8 cellular contexts compared by ENCODE assay signal in genomic region chr4:89299153-89299789, GRCh38. TPM values are rescaled to one million over a fixed set of nuclear protein-coding genes. Genes with fewer than 3 reads are reported as not detected.
DNase-seq lines count a peak whose midpoint lies in the region; ATAC-seq, FAIRE-seq and TF ChIP-seq lines count a peak whose summit lies in the region.

No MANE protein-coding gene starts in this region.

- H3K27ac Mint-ChIP-seq in naive thymus-derived CD4-positive, alpha-beta T cell, result peak overlapping the region; percentile 92 to 99 (median 98)

- POLR2A ChIA-PET in naive thymus-derived CD4-positive, alpha-beta T cell (lab: Charles Lee), result interaction anchor here (0.6 to 4.0 kb wide), 15 partner anchors 9 to 49 kb away, joined by 3 to 28 read pairs (median 4); partner anchors contain the start of gene GPRIN3

- no peaks in the 10 kb centered on the region for H3K9me3 ChIP-seq in body of pancreas
- H3K9me3 ChIP-seq in naive thymus-derived CD4-positive, alpha-beta T cell (ENCODE audit: control insufficient read depth in 2 of 3, low read length in 3 of 3), result no peaks in the 10 kb centered on the region

- intact Hi-C loops in body of pancreas (cut with DNase I), result no loop called here
- intact Hi-C loops in naive thymus-derived CD4-positive, alpha-beta T cell (cut with micrococcal nuclease), result loop anchor here (1.0 to 10.0 kb wide), 8 partner anchors 44 to 1877 kb away; partner anchors contain the start of genes HERC3 (in 1 of the 2), HERC5 (in 1 of the 2), NUDT9 (in 1 of the 2) and PPM1K (in 1 of the 2)

- H3K4me3 Mint-ChIP-seq in naive thymus-derived CD4-positive, alpha-beta T cell, result peak overlapping the region; percentile 74 to 98 (median 88)

- peaks cover 76% of the 10 kb centered on the region for H3K4me1 ChIP-seq in body of pancreas
- H3K4me1 ChIP-seq in naive thymus-derived CD4-positive, alpha-beta T cell (ENCODE audit: control insufficient read depth in 2 of 2, insufficient read depth in 2 of 2, low read length in 2 of 2), result peaks cover 66 to 74% of the 10 kb centered on the region in 2 donors

- CTCF ChIA-PET in naive thymus-derived CD4-positive, alpha-beta T cell (lab: Charles Lee), result interaction anchor here (0.6 to 2.6 kb wide), 5 partner anchors 11 to 47 kb away, joined by 3 to 9 read pairs (median 6); no protein-coding TSS in a partner anchor

- H3K27me3 ChIP-seq in body of pancreas, result no peaks in the 10 kb centered on the region
- no peaks in the 10 kb centered on the region for H3K27me3 ChIP-seq in naive thymus-derived CD4-positive, alpha-beta T cell (ENCODE audit: control insufficient read depth in 2 of 2, insufficient read depth in 2 of 2, low read length in 2 of 2)

- peaks cover 0 to 35% (median 0%) of the 10 kb centered on the region in 5 donors for H3K36me3 Mint-ChIP-seq in naive thymus-derived CD4-positive, alpha-beta T cell

- ATAC-seq in HG03139 (IDR thresholded peaks at IDR 0.05; ENCODE audit: unreplicated experiment) (peak; percentile 32), body of pancreas (peak; percentile 65), HG03045 (IDR thresholded peaks at IDR 0.05; ENCODE audit: unreplicated experiment) (no peak), GM19023 (IDR thresholded peaks at IDR 0.05; ENCODE audit: unreplicated experiment) (no peak)
- ATAC-seq in naive thymus-derived CD4-positive, alpha-beta T cell, result peak; percentile 53

- WGBS in body of pancreas, 2 donors, result 1 to 8% methylated on average over 10 of the region's 10 CpGs

- DNase-seq in D721Med (ENCODE audit: insufficient read length, low spot score), result no peak
- peak in 3 of 4 donors; percentile 28 to 41 (median 33) for DNase-seq in body of pancreas
- DNase-seq in naive thymus-derived CD4-positive, alpha-beta T cell, result peak in 6 of 9 donors; percentile 25 to 56 (median 50)
- DNase-seq in activated gamma-delta T cell (lab: John Stamatoyannopoulos, UW), result no peak
- no peak for DNase-seq in NCI-H2196 (lab: John Stamatoyannopoulos, UW; ENCODE audit: unreplicated experiment)

- H3K9me3 Mint-ChIP-seq in naive thymus-derived CD4-positive, alpha-beta T cell, result peaks cover 0 to 1% (median 0%) of the 10 kb centered on the region in 11 donors

- H3K4me3 ChIP-seq in body of pancreas, result peak overlapping the region in 1 of 2 donors; percentile 24
- peak overlapping the region; percentile 49 for H3K4me3 ChIP-seq in naive thymus-derived CD4-positive, alpha-beta T cell (ENCODE audit: low read length)

- H3K27ac ChIP-seq in body of pancreas, result peak overlapping the region; percentile 78 to 93 (median 92)
- peak overlapping the region; percentile 80 for H3K27ac ChIP-seq in naive thymus-derived CD4-positive, alpha-beta T cell (ENCODE audit: low read depth, low read length)

- no peaks in the 10 kb centered on the region for H3K36me3 ChIP-seq in body of pancreas (replicated peaks in 1 of 2; ENCODE audit: insufficient read depth in 1 of 2, low read depth in 2 of 2)
- H3K36me3 ChIP-seq in naive thymus-derived CD4-positive, alpha-beta T cell (ENCODE audit: control insufficient read depth in 2 of 3, insufficient read depth in 3 of 3, low read length in 3 of 3), result no peaks in the 10 kb centered on the region

- no peaks in the 10 kb centered on the region for H3K27me3 Mint-ChIP-seq in naive thymus-derived CD4-positive, alpha-beta T cell

- FAIRE-seq in D721Med (lab: Jason Lieb, UNC), result peak; percentile 16

- H3K4me1 Mint-ChIP-seq in naive thymus-derived CD4-positive, alpha-beta T cell, result peaks cover 49 to 99% (median 80%) of the 10 kb centered on the region in 7 donors

- TF ChIP-seq POLR2A in body of pancreas (IDR thresholded peaks at IDR 0.05), result peak in 2 of 3 donors; percentile 42 to 49

- TF ChIP-seq CTCF in D721Med (IDR thresholded peaks at IDR 0.05; ENCODE audit: insufficient read depth, missing control alignments), result no peak
- no peak for TF ChIP-seq CTCF in body of pancreas (IDR thresholded peaks at IDR 0.05)

RNA-seq across cellular contexts. Expression of gene GPRIN3, which starts 8.3 kb away (rescaled TPM):
- 1 to 10 TPM; 5.3 to 9.3 TPM for total RNA-seq in body of pancreas
- total RNA-seq in naive thymus-derived CD4-positive, alpha-beta T cell, result 10 to 100 TPM; 10.2 to 55.5 (median 24.8) TPM
- polyA plus RNA-seq in naive thymus-derived CD4-positive, alpha-beta T cell, result 1 to 10 TPM; 7.3 to 8.1 TPM

Comparison
In these comparisons a context has a peak if more than half of its experiments do, and no peak if none do; other contexts are left out.
1. DNase-seq: peak in body of pancreas (3 of 4) and naive thymus-derived CD4-positive, alpha-beta T cell (6 of 9); none in D721Med (single experiment), activated gamma-delta T cell (single experiment) and NCI-H2196 (single experiment).
2. ATAC-seq: peak in HG03139 (single experiment), body of pancreas (single experiment) and naive thymus-derived CD4-positive, alpha-beta T cell (single experiment); none in HG03045 (single experiment) and GM19023 (single experiment).